Comparison of ENCODE assay signal across 24 cellular contexts in the genomic region with DNA sequence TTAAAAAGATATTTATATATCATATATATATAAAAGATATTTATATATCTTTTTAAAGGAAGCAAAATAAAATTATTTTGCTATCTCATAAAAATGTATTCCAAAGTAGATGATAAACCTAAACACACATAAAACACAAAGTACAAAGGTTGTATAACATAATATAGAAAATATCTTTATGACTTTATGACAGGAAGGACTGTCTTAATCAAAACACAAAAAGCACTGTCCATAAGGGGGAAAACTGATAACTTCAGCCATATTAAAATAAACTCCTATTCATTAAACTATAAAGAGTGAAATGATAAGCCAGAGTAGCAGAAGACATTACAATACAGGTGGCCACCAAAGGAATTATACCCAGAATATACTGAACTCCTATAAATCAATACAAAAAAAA.
"Had no signal": no experiment of that assay in that cellular context is flagged by ENCODE, and none has a peak within 500 bp of the region (broad histone marks: within the 10 kb centered on the region; RNA-seq: fewer than 3 reads in every experiment).

No MANE protein-coding gene starts in this region.

- H3K4me3 Mint-ChIP-seq: activated CD8-positive, alpha-beta T cell treated with anti-CD3 and anti-CD28 coated beads, Interleukin-2, amount 10 ng/mL, durations not matched to agents 7 days and 5 days; activated T-cell treated with anti-CD3 and anti-CD28 coated beads, Interleukin-2, amount 50 U/mL, for 24 hours; T-helper 2 cell treated with Interferon-gamma antibody and Interleukin-4, amounts not matched to agents 5 μg/mL and 100 μg/mL, for 36 hours; WTC11 had no signal

- H3K27ac Mint-ChIP-seq: activated CD8-positive, alpha-beta T cell treated with anti-CD3 and anti-CD28 coated beads, Interleukin-2, amount 10 ng/mL, durations not matched to agents 7 days and 5 days; activated T-cell treated with anti-CD3 and anti-CD28 coated beads, Interleukin-2, amount 50 U/mL, for 24 hours; T-helper 2 cell treated with Interferon-gamma antibody and Interleukin-4, amounts not matched to agents 5 μg/mL and 100 μg/mL, for 36 hours; WTC11 had no signal

- H3K27me3 Mint-ChIP-seq: activated T-cell treated with anti-CD3 and anti-CD28 coated beads, Interleukin-2, amount 50 U/mL, for 24 hours had no signal

- DNase-seq: activated CD4-positive, alpha-beta T cell treated with anti-CD3 and anti-CD28 coated beads for 48 hours; activated CD4-positive, alpha-beta T cell treated with anti-CD3 and anti-CD28 coated beads, Interleukin-2, amount 50 U/mL, for 4 hours; activated CD4-positive, CD25-positive, alpha-beta regulatory T cell treated with anti-CD3 and anti-CD28 coated beads, Interleukin-2, amount 50 U/mL, for 72 hours; activated CD8-positive, alpha-beta memory T cell treated with anti-CD3 and anti-CD28 coated beads, Interleukin-2, amount 50 U/mL, for 48 hours; activated CD8-positive, alpha-beta T cell treated with anti-CD3 and anti-CD28 coated beads, Interleukin-2, amount 10 ng/mL, durations not matched to agents 7 days and 5 days; activated effector memory CD4-positive, alpha-beta T cell treated with anti-CD3 and anti-CD28 coated beads, Interleukin-2, amount 50 U/mL, for 16 hours; activated naive CD4-positive, alpha-beta T cell treated with Interleukin-2 at 50 U/mL for 16 hours; activated T-cell treated with anti-CD3 and anti-CD28 coated beads, Interleukin-2, amount 50 U/mL, for 24 hours; aorta; caudate nucleus; Karpas-422; NCI-H1048; NCI-H146; NCI-H187 treated with DMSO at 0.1 percent for 48 hours; NCI-H2081 treated with DMSO at 0.1 percent for 48 hours; NCI-H446; NCI-H524; Peyer's patch; SHP77; SW 1271 had no signal

- ATAC-seq: activated CD8-positive, alpha-beta T cell treated with anti-CD3 and anti-CD28 coated beads, Interleukin-2, amount 10 ng/mL, durations not matched to agents 7 days and 5 days; K562; SK-N-SH treated with all-trans-retinoic acid at 6 μM for 48 hours; WTC11 had no signal

- FAIRE-seq: K562 had no signal
